ENCODE assay signal across 1 cellular context in genomic region chr1:195709821-195710220, GRCh38.
TF ChIP-seq lines count a peak whose summit lies in the region.

No MANE protein-coding gene starts in this region.

TF ChIP-seq in HepG2, 621 proteins besides CTCF, POLR2A, EP300 and RAD21 (continued from another document):
- no peak for TF ChIP-seq ARID2 (CRISPR knock-in tag; IDR thresholded peaks at IDR 0.05; ENCODE audit: borderline replicate concordance)
- TF ChIP-seq REST (IDR thresholded peaks at IDR 0.05; ENCODE audit: borderline replicate concordance in 1 of 2, low read depth in 1 of 2, low read length in 2 of 2), result no peak
- no peak for TF ChIP-seq ZNF772 (CRISPR knock-in tag; IDR thresholded peaks at IDR 0.05)
- TF ChIP-seq E2F2 (CRISPR knock-in tag; IDR thresholded peaks at IDR 0.05; ENCODE audit: borderline replicate concordance), result no peak
- no peak for TF ChIP-seq REPIN1 (CRISPR knock-in tag; IDR thresholded peaks at IDR 0.05; ENCODE audit: borderline replicate concordance, low read depth)
- TF ChIP-seq CREBL2 (CRISPR knock-in tag; IDR thresholded peaks at IDR 0.05; ENCODE audit: borderline replicate concordance), result no peak
- no peak for TF ChIP-seq ZNF652 (CRISPR knock-in tag; IDR thresholded peaks at IDR 0.05; ENCODE audit: borderline replicate concordance, low read depth)
- no peak for TF ChIP-seq NBN (conservative IDR thresholded peaks at IDR 0.05)
- TF ChIP-seq ZNF281 (CRISPR knock-in tag; IDR thresholded peaks at IDR 0.05; ENCODE audit: borderline replicate concordance), result no peak
- TF ChIP-seq ZNF543 (CRISPR knock-in tag; IDR thresholded peaks at IDR 0.05), result no peak
- TF ChIP-seq FLYWCH1 (CRISPR knock-in tag; IDR thresholded peaks at IDR 0.05), result no peak
- no peak for TF ChIP-seq ZNF883 (CRISPR knock-in tag; IDR thresholded peaks at IDR 0.05; ENCODE audit: not compliant biosample characterization)
- TF ChIP-seq MTF2 (CRISPR knock-in tag; IDR thresholded peaks at IDR 0.05; ENCODE audit: borderline replicate concordance), result no peak
- no peak for TF ChIP-seq ZNF740 (CRISPR knock-in tag; IDR thresholded peaks at IDR 0.05)
- no peak for TF ChIP-seq ZSCAN9 (CRISPR knock-in tag; IDR thresholded peaks at IDR 0.05; ENCODE audit: borderline replicate concordance)
- TF ChIP-seq GLMP (CRISPR knock-in tag; IDR thresholded peaks at IDR 0.05; ENCODE audit: borderline replicate concordance), result no peak
- no peak for TF ChIP-seq ZNF180 (CRISPR knock-in tag; IDR thresholded peaks at IDR 0.05; ENCODE audit: borderline replicate concordance, low read depth)
- no peak for TF ChIP-seq GPN1 (CRISPR knock-in tag; IDR thresholded peaks at IDR 0.05; ENCODE audit: borderline replicate concordance)
- TF ChIP-seq ARNTL (CRISPR knock-in tag; IDR thresholded peaks at IDR 0.05), result no peak
